13 cellular contexts compared by ENCODE assay signal in genomic region chr4:14180983-14181601, GRCh38.
DNase-seq lines count a peak whose midpoint lies in the region; ATAC-seq, FAIRE-seq and TF ChIP-seq lines count a peak whose summit lies in the region.
"Had no signal": no experiment of that assay in that cellular context is flagged by ENCODE, and none has a peak within 500 bp of the region (broad histone marks: within the 10 kb centered on the region; RNA-seq: fewer than 3 reads in every experiment).

No MANE protein-coding gene starts in this region.

- TF ChIP-seq EP300 in A549 (IDR thresholded peaks at IDR 0.05), result peak; percentile 90 to 96
- no peak for TF ChIP-seq EP300 in HepG2 (IDR thresholded peaks at IDR 0.05; ENCODE audit: low read depth in 2 of 2, low read length in 2 of 2)
- no peak for TF ChIP-seq EP300 in HepG2 (CRISPR knock-in tag; IDR thresholded peaks at IDR 0.05; ENCODE audit: borderline replicate concordance)

- H3K4me1 ChIP-seq in A549, result peaks cover 41% of the 10 kb centered on the region
- H3K4me1 ChIP-seq in HUES48 (ENCODE audit: control insufficient read depth, insufficient read depth, low read length), result peaks cover 26% of the 10 kb centered on the region
- no peaks in the 10 kb centered on the region for H3K4me1 ChIP-seq in HepG2 (ENCODE audit: insufficient read depth, low read length)

- H3K4me3 ChIP-seq in A549 (no peak overlapping the region), HUES48 (ENCODE audit: low read depth, low read length) (no peak overlapping the region), HepG2 (replicated peaks in 1 of 3; ENCODE audit: insufficient read depth in 1 of 3, low read depth in 2 of 3, low read length in 3 of 3) (no peak overlapping the region)
- H3K4me3 ChIP-seq: tibial nerve had no signal

- no peaks in the 10 kb centered on the region for H3K79me2 ChIP-seq in HepG2 (ENCODE audit: insufficient read depth, low read length)

- H3K27me3 Mint-ChIP-seq in activated B cell treated with CpG ODN at 0.5 μM for 24 hours, result no peaks in the 10 kb centered on the region
- H3K27me3 Mint-ChIP-seq in activated naive CD4-positive, alpha-beta T cell treated with anti-CD3 and anti-CD28 coated beads, Interleukin-2, amount 10 ng/mL, durations not matched to agents 7 days and 5 days, result no peaks in the 10 kb centered on the region

- DNase-seq in A549 (ENCODE audit: low read depth in 1 of 2, low spot score in 1 of 2) (peak; percentile 13 to 82), activated B cell treated with CpG ODN at 0.5 μM for 24 hours (no peak), HepG2 (ENCODE audit: low spot score) (no peak), SKM-1 treated with dmso at 0.1 percent for 144 hours (lab: John Stamatoyannopoulos, UW; ENCODE audit: unreplicated experiment) (no peak), G401 (ENCODE audit: low spot score) (no peak)
- no peak for DNase-seq in activated naive CD4-positive, alpha-beta T cell treated with anti-CD3 and anti-CD28 coated beads, Interleukin-2, amount 10 ng/mL, durations not matched to agents 7 days and 5 days
- DNase-seq: activated CD4-positive, alpha-beta T cell treated with anti-CD3 and anti-CD28 coated beads, Interleukin-2, amount 50 U/mL, for 48 hours; activated effector memory CD4-positive, alpha-beta T cell treated with anti-CD3 and anti-CD28 coated beads, Interleukin-2, amount 50 U/mL, for 16 hours; DMS 273 treated with DMSO at 0.1 percent for 48 hours had no signal

- intact Hi-C loops in activated B cell treated with CpG ODN at 0.5 μM for 24 hours (cut with micrococcal nuclease), result no loop called here
- intact Hi-C loops in HepG2 (cut with micrococcal nuclease; ENCODE audit: unreplicated experiment), result no loop called here

- TF ChIP-seq POLR2A in A549 (IDR thresholded peaks at IDR 0.05; ENCODE audit: low read length) (no peak), HepG2 (IDR thresholded peaks at IDR 0.05; ENCODE audit: insufficient read depth in 1 of 2, low read depth in 2 of 2, low read length in 2 of 2) (no peak)

- peak overlapping the region; percentile 15 for H3K4me3 Mint-ChIP-seq in activated B cell treated with CpG ODN at 0.5 μM for 24 hours
- H3K4me3 Mint-ChIP-seq in activated naive CD4-positive, alpha-beta T cell treated with anti-CD3 and anti-CD28 coated beads, Interleukin-2, amount 10 ng/mL, durations not matched to agents 7 days and 5 days, result no peak overlapping the region

- TF ChIP-seq RAD21 in A549 (conservative IDR thresholded peaks at IDR 0.05 in 1 of 2, IDR thresholded peaks at IDR 0.05 in 1 of 2), result peak in 1 of 2 experiments; percentile 68; a peak in 4 of 5 replicates
- no peak for TF ChIP-seq RAD21 in HepG2 (CRISPR knock-in tag; IDR thresholded peaks at IDR 0.05)

- no peak overlapping the region for H2AFZ ChIP-seq in HepG2 (ENCODE audit: low read length)

- no peaks in the 10 kb centered on the region for H4K20me1 ChIP-seq in HepG2 (ENCODE audit: insufficient read depth, low read length)

- peak overlapping the region; percentile 66 for H3K4me2 ChIP-seq in A549
- H3K4me2 ChIP-seq in HepG2 (ENCODE audit: low read depth, low read length), result no peak overlapping the region

- POLR2A ChIA-PET in A549 (lab: Yijun Ruan, JAX), result interaction anchor here (1.1 to 1.6 kb wide), 4 partner anchors 190 to 820 kb away, joined by 4 to 6 read pairs (median 4); no protein-coding TSS in a partner anchor
- POLR2A ChIA-PET in activated B cell treated with CpG ODN at 0.5 μM for 24 hours (lab: Charles Lee), result interaction anchor here (0.6 to 1.4 kb wide), 2 partner anchors 15 to 42 kb away, joined by 3 to 4 read pairs; no protein-coding TSS in a partner anchor
- POLR2A ChIA-PET in HepG2 (lab: Yijun Ruan, JAX), result no interaction called here

- no TSS peak for BruUV-seq in HepG2 (replicated peaks; lab: Mats Ljungman, UMichigan)

- in situ Hi-C loops in HepG2 (cut with HindIII; ENCODE audit: extremely low pct_ligation_motif_present, low pct_unique_long_range_greater_than_20kb) (no loop called here), G401 (cut with HindIII; ENCODE audit: low sequenced_read_pairs) (no loop called here)

- no peaks in the 10 kb centered on the region for H3K9me3 Mint-ChIP-seq in activated B cell treated with CpG ODN at 0.5 μM for 24 hours
- peaks cover 3% of the 10 kb centered on the region for H3K9me3 Mint-ChIP-seq in activated naive CD4-positive, alpha-beta T cell treated with anti-CD3 and anti-CD28 coated beads, Interleukin-2, amount 10 ng/mL, durations not matched to agents 7 days and 5 days

- H3K9ac ChIP-seq in HUES48 (ENCODE audit: low read depth, low read length) (no peak overlapping the region), HepG2 (ENCODE audit: insufficient read depth, low read depth, low read length) (no peak overlapping the region)

- peak overlapping the region; percentile 36 for H3K27ac Mint-ChIP-seq in activated B cell treated with CpG ODN at 0.5 μM for 24 hours
- H3K27ac Mint-ChIP-seq in activated naive CD4-positive, alpha-beta T cell treated with anti-CD3 and anti-CD28 coated beads, Interleukin-2, amount 10 ng/mL, durations not matched to agents 7 days and 5 days, result no peak overlapping the region

- H3K27me3 ChIP-seq in HUES48 (ENCODE audit: control insufficient read depth, insufficient read depth, low read length), result no peaks in the 10 kb centered on the region
- no peaks in the 10 kb centered on the region for H3K27me3 ChIP-seq in HepG2 (ENCODE audit: control insufficient read depth in 1 of 2, insufficient read depth in 2 of 2, low read length in 2 of 2)
- H3K27me3 ChIP-seq: tibial nerve had no signal

- peaks cover 73% of the 10 kb centered on the region for H3K4me1 Mint-ChIP-seq in activated B cell treated with CpG ODN at 0.5 μM for 24 hours
- peaks cover 18% of the 10 kb centered on the region for H3K4me1 Mint-ChIP-seq in activated naive CD4-positive, alpha-beta T cell treated with anti-CD3 and anti-CD28 coated beads, Interleukin-2, amount 10 ng/mL, durations not matched to agents 7 days and 5 days

- ATAC-seq in A549 (peak; percentile 86 to 96), activated B cell treated with CpG ODN at 0.5 μM for 24 hours (ENCODE audit: low read depth) (no peak), HepG2 (no peak), HG03520 (IDR thresholded peaks at IDR 0.05; ENCODE audit: unreplicated experiment) (no peak)
- ATAC-seq: esophagus mucosa had no signal

- H3K36me3 ChIP-seq in HUES48 (ENCODE audit: control insufficient read depth, insufficient read depth, low read length), result no peaks in the 10 kb centered on the region
- H3K36me3 ChIP-seq in HepG2 (replicated peaks in 1 of 2; ENCODE audit: control insufficient read depth in 1 of 2, insufficient read depth in 2 of 2, low read length in 2 of 2), result no peaks in the 10 kb centered on the region
- H3K36me3 ChIP-seq: tibial nerve had no signal

- 2% methylated on average over 6 of the region's 6 CpGs for WGBS in A549 (ENCODE audit: missing lambda C conversion rate)
- WGBS in HepG2 (ENCODE audit: low lambda C conversion rate), result under 1% methylated on average over 6 of the region's 6 CpGs

- peak; percentile 13 for FAIRE-seq in A549 (lab: Jason Lieb, UNC)
- no peak for FAIRE-seq in HepG2 (lab: Jason Lieb, UNC)

- CTCF ChIA-PET in A549 (lab: Yijun Ruan, JAX) (interaction anchor here (0.7 to 1.4 kb wide), 6 partner anchors 40 to 820 kb away, joined by 3 to 4 read pairs (median 3); no protein-coding TSS in a partner anchor), activated B cell treated with CpG ODN at 0.5 μM for 24 hours (lab: Charles Lee) (no interaction called here), HepG2 (lab: Yijun Ruan, JAX; ENCODE audit: low intra/inter-chr PET ratio, low total read pairs) (no interaction called here)
- CTCF ChIA-PET in activated naive CD4-positive, alpha-beta T cell treated with anti-CD3 and anti-CD28 coated beads, Interleukin-2, amount 10 ng/mL, durations not matched to agents 7 days and 5 days (lab: Charles Lee), result no interaction called here

- H3K27ac ChIP-seq in A549 (peak overlapping the region; percentile 76 to 85), HUES48 (ENCODE audit: low read depth, low read length) (peak overlapping the region; percentile 9), HepG2 (ENCODE audit: extremely low read length, insufficient read depth, low read length) (no peak overlapping the region)
- H3K27ac ChIP-seq: tibial nerve had no signal

- TF ChIP-seq CTCF in A549 (IDR thresholded peaks at IDR 0.05) (no peak), activated B cell treated with CpG ODN at 0.5 μM for 24 hours (IDR thresholded peaks at IDR 0.05) (no peak), HepG2 (CRISPR knock-in tag; IDR thresholded peaks at IDR 0.05) (no peak)

- H3K36me3 Mint-ChIP-seq in activated B cell treated with CpG ODN at 0.5 μM for 24 hours (ENCODE audit: low read depth), result no peaks in the 10 kb centered on the region
- no peaks in the 10 kb centered on the region for H3K36me3 Mint-ChIP-seq in activated naive CD4-positive, alpha-beta T cell treated with anti-CD3 and anti-CD28 coated beads, Interleukin-2, amount 10 ng/mL, durations not matched to agents 7 days and 5 days

- H3K9me3 ChIP-seq in A549 (no peaks in the 10 kb centered on the region), HUES48 (ENCODE audit: control insufficient read depth, insufficient read depth, low read length) (no peaks in the 10 kb centered on the region), HepG2 (ENCODE audit: low read length) (peaks cover 86% of the 10 kb centered on the region)
- H3K9me3 ChIP-seq: tibial nerve had no signal

TF ChIP-seq in A549, 52 proteins besides CTCF, POLR2A, EP300 and RAD21 (continues in another document):
- TF ChIP-seq CHD4 (IDR thresholded peaks at IDR 0.05; ENCODE audit: borderline replicate concordance) (no peak), HES2 (IDR thresholded peaks at IDR 0.05) (0 out of 2 replicates have a peak, but pooled peaks have one; percentile 32), MAX (IDR thresholded peaks at IDR 0.05) (no peak), MAFK (IDR thresholded peaks at IDR 0.05; ENCODE audit: partially characterized antibody) (peak; percentile 76)

TF ChIP-seq in HepG2, 621 proteins besides CTCF, POLR2A, EP300 and RAD21:
- TF ChIP-seq ZBTB46 (CRISPR knock-in tag; IDR thresholded peaks at IDR 0.05; ENCODE audit: borderline replicate concordance) (no peak), ISL2 (CRISPR knock-in tag; IDR thresholded peaks at IDR 0.05) (0 out of 2 replicates have a peak, but pooled peaks have one; percentile 16), SOX13 (IDR thresholded peaks at IDR 0.05) (no peak), SOX13 (CRISPR knock-in tag; conservative IDR thresholded peaks at IDR 0.05 in 1 of 2, IDR thresholded peaks at IDR 0.05 in 1 of 2) (0 out of 4 replicates have a peak, but pooled peaks of 1 of the 2 experiments have one; percentile 15)

Comparison
In these comparisons a context has a peak if more than half of its experiments do, and no peak if none do; other contexts are left out.
1. ATAC-seq: peak in A549 (2 of 2); none in activated B cell treated with CpG ODN at 0.5 μM for 24 hours (single experiment), HepG2 (single experiment) and HG03520 (single experiment).
2. DNase-seq: peak in A549 (2 of 2); none in activated B cell treated with CpG ODN at 0.5 μM for 24 hours (single experiment), HepG2 (single experiment), activated naive CD4-positive, alpha-beta T cell treated with anti-CD3 and anti-CD28 coated beads, Interleukin-2, amount 10 ng/mL, durations not matched to agents 7 days and 5 days (single experiment), SKM-1 treated with dmso at 0.1 percent for 144 hours (single experiment) and G401 (single experiment).
3. Of the 38 proteins assayed by ChIP-seq in both HepG2 and A549: peak only in HepG2: none; only in A549: BCL3, CEBPB, EP300, JUN, JUNB, MAFK and 1 more; in both: none; in neither: 29; mixed calls (peak in some experiments, not most) for 2.